Comparison of ENCODE assay signal across 1 cellular context in the genomic region with DNA sequence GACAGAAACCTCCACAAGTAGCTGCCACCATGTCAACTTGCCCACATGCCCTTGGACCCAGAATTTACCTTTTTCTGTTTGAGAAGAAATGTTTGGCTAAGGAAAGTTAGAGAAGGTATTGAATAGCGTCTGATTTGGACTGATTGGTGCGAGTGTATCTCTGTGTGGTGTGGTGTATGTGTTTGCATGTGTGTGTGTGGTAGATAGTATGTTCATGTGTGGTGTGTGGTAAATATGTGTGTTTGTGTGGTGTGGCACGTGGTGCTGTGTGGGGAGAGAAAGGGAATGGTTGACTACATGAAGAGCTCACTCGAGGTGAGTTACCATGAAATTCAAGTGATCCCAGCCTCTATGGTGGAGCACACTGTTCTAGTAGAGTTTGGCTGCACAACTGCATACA.
TF ChIP-seq lines count a peak whose summit lies in the region.

No MANE protein-coding gene starts in this region.

TF ChIP-seq in HepG2, 621 proteins besides CTCF, POLR2A, EP300 and RAD21:
- TF ChIP-seq NAIF1 (CRISPR knock-in tag; IDR thresholded peaks at IDR 0.05; ENCODE audit: borderline replicate concordance) (no peak), ZNF160 (CRISPR knock-in tag; IDR thresholded peaks at IDR 0.05) (no peak), PTBP1 (IDR thresholded peaks at IDR 0.05; ENCODE audit: low read depth, low read length, poor library complexity, severe bottlenecking) (no peak), HOXA7 (CRISPR knock-in tag; IDR thresholded peaks at IDR 0.05) (no peak), AGO2 (optimal IDR thresholded peaks at IDR 0.05; ENCODE audit: low read depth, low read length) (no peak), ZNF234 (CRISPR knock-in tag; conservative IDR thresholded peaks at IDR 0.05) (no peak), PLRG1 (conservative IDR thresholded peaks at IDR 0.05) (peak; percentile 75; the same call in 1 of the 2 replicates), SOX5 (CRISPR knock-in tag; IDR thresholded peaks at IDR 0.05; ENCODE audit: borderline replicate concordance) (no peak), MATR3 (CRISPR knock-in tag; IDR thresholded peaks at IDR 0.05) (no peak), SOX13 (IDR thresholded peaks at IDR 0.05) (no peak), SOX13 (CRISPR knock-in tag; conservative IDR thresholded peaks at IDR 0.05 in 1 of 2, IDR thresholded peaks at IDR 0.05 in 1 of 2) (no peak)
- TF ChIP-seq, protein P1, sequence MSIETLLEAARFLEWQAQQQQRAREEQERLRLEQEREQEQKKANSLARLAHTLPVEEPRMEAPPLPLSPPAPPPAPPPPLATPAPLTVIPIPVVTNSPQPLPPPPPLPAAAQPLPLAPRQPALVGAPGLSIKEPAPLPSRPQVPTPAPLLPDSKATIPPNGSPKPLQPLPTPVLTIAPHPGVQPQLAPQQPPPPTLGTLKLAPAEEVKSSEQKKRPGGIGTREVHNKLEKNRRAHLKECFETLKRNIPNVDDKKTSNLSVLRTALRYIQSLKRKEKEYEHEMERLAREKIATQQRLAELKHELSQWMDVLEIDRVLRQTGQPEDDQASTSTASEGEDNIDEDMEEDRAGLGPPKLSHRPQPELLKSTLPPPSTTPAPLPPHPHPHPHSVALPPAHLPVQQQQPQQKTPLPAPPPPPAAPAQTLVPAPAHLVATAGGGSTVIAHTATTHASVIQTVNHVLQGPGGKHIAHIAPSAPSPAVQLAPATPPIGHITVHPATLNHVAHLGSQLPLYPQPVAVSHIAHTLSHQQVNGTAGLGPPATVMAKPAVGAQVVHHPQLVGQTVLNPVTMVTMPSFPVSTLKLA (IDR thresholded peaks at IDR 0.05), result peak; percentile 87
- TF ChIP-seq, protein P2, sequence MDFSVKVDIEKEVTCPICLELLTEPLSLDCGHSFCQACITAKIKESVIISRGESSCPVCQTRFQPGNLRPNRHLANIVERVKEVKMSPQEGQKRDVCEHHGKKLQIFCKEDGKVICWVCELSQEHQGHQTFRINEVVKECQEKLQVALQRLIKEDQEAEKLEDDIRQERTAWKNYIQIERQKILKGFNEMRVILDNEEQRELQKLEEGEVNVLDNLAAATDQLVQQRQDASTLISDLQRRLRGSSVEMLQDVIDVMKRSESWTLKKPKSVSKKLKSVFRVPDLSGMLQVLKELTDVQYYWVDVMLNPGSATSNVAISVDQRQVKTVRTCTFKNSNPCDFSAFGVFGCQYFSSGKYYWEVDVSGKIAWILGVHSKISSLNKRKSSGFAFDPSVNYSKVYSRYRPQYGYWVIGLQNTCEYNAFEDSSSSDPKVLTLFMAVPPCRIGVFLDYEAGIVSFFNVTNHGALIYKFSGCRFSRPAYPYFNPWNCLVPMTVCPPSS (IDR thresholded peaks at IDR 0.05), result 0 out of 2 replicates have a peak, but pooled peaks have one; percentile 64
TF ChIP-seq in HepG2: peak in this region for 3.
